ENCODE assay signal across 8 cellular contexts in genomic region chr12:71687172-71687571, GRCh38. TPM values are rescaled to one million over a fixed set of nuclear protein-coding genes. Genes with fewer than 3 reads are reported as not detected.
A peak's percentile ranks its signal among the peaks of the same experiment; 100 is the strongest.
DNase-seq lines count a peak whose midpoint lies in the region; ATAC-seq and TF ChIP-seq lines count a peak whose summit lies in the region.
"Not testable (repeated sequence)": the region's sequence is repeated elsewhere in the genome, so short reads cannot be mapped to it uniquely, and the experiment has no call there.

No MANE protein-coding gene starts in this region.

- not testable (repeated sequence) for H3K79me2 ChIP-seq in neural cell (replicated peaks; ENCODE audit: insufficient read depth, low read length)

- H3K4me3 Mint-ChIP-seq in HFFc6 (peak overlapping the region; percentile 89), endothelial cell (ENCODE audit: unreplicated experiment) (peak overlapping the region; percentile 37)
- H3K4me3 Mint-ChIP-seq in activated naive CD8-positive, alpha-beta T cell treated with anti-CD3 and anti-CD28 coated beads, Interleukin-2, amount 10 ng/mL, durations not matched to agents 7 days and 5 days: peak overlapping the region; percentile 98

- ATAC-seq in activated naive CD8-positive, alpha-beta T cell treated with anti-CD3 and anti-CD28 coated beads, Interleukin-2, amount 10 ng/mL, durations not matched to agents 7 days and 5 days (ENCODE audit: low read depth): not testable (repeated sequence)

- not testable (repeated sequence) for H3K27me3 Mint-ChIP-seq in HFFc6 (ENCODE audit: insufficient read depth); activated naive CD8-positive, alpha-beta T cell treated with anti-CD3 and anti-CD28 coated beads, Interleukin-2, amount 10 ng/mL, durations not matched to agents 7 days and 5 days; endothelial cell (ENCODE audit: unreplicated experiment)

- H3K4me2 ChIP-seq in neural cell (ENCODE audit: low read length): peak overlapping the region; percentile 90

- H3K9ac ChIP-seq in SK-N-MC (ENCODE audit: insufficient read length) (peak overlapping the region; percentile 89), neural cell (ENCODE audit: low read length) (peak overlapping the region; percentile 83)
- not testable (repeated sequence) for H3K9ac ChIP-seq in iPS-20b (ENCODE audit: low read depth, low read length); stomach smooth muscle (ENCODE audit: low read length in 2 of 2)

- not testable (repeated sequence) for TF ChIP-seq RAD21 in neural cell (conservative IDR thresholded peaks at IDR 0.05)

- H3K4me3 ChIP-seq in BE2C (ENCODE audit: low read depth, low read length): peak overlapping the region; percentile 84
- peak overlapping the region; percentile 99 for H3K4me3 ChIP-seq in SK-N-MC
- peak overlapping the region; percentile 86 for H3K4me3 ChIP-seq in iPS-20b (ENCODE audit: low read length)
- H3K4me3 ChIP-seq in neural cell (ENCODE audit: low read length): peak overlapping the region; percentile 90
- peak overlapping the region; percentile 83 to 88 for H3K4me3 ChIP-seq in stomach smooth muscle (ENCODE audit: low read length in 2 of 2)

- H3K4me1 Mint-ChIP-seq in HFFc6 (ENCODE audit: low read depth): peaks cover 24% of the 10 kb centered on the region
- H3K4me1 Mint-ChIP-seq in activated naive CD8-positive, alpha-beta T cell treated with anti-CD3 and anti-CD28 coated beads, Interleukin-2, amount 10 ng/mL, durations not matched to agents 7 days and 5 days: peaks cover 20% of the 10 kb centered on the region
- not testable (repeated sequence) for H3K4me1 Mint-ChIP-seq in endothelial cell (ENCODE audit: unreplicated experiment)

- not testable (repeated sequence) for TF ChIP-seq EP300 in neural cell (conservative IDR thresholded peaks at IDR 0.05; ENCODE audit: poor library complexity, severe bottlenecking)

- H3K9me2 ChIP-seq in neural cell (ENCODE audit: insufficient read depth, low read length): not testable (repeated sequence)

- H3K9me3 ChIP-seq in BE2C; SK-N-MC (ENCODE audit: low read depth, low read length); iPS-20b (ENCODE audit: insufficient read depth, low read depth, low read length); neural cell (ENCODE audit: low read length); stomach smooth muscle (ENCODE audit: control insufficient read depth in 2 of 2, low read length in 2 of 2): not testable (repeated sequence)

- H3F3A ChIP-seq in neural cell (ENCODE audit: insufficient read depth, low read length, poor library complexity, severe bottlenecking): not testable (repeated sequence)

- H3K27ac ChIP-seq in SK-N-MC; iPS-20b (ENCODE audit: low read length); neural cell (ENCODE audit: low read length); stomach smooth muscle (ENCODE audit: low read length): not testable (repeated sequence)

- not testable (repeated sequence) for H3K9me3 Mint-ChIP-seq in HFFc6; activated naive CD8-positive, alpha-beta T cell treated with anti-CD3 and anti-CD28 coated beads, Interleukin-2, amount 10 ng/mL, durations not matched to agents 7 days and 5 days; endothelial cell (ENCODE audit: unreplicated experiment)

- not testable (repeated sequence) for TF ChIP-seq CTCF in BE2C (IDR thresholded peaks at IDR 0.05; ENCODE audit: low read depth, low read length); HFFc6 (IDR thresholded peaks at IDR 0.05); endothelial cell (IDR thresholded peaks at IDR 0.05; ENCODE audit: unreplicated experiment); neural cell (IDR thresholded peaks at IDR 0.05; ENCODE audit: poor library complexity, severe bottlenecking)

- POLR2A ChIA-PET in activated naive CD8-positive, alpha-beta T cell treated with anti-CD3 and anti-CD28 coated beads, Interleukin-2, amount 10 ng/mL, durations not matched to agents 7 days and 5 days (lab: Charles Lee): interaction anchor here (1.7 to 5.5 kb wide), 3 partner anchors 21 to 67 kb away, joined by 11 to 127 read pairs (median 13); partner anchors contain the start of genes RAB21, THAP2 and ZFC3H1

- not testable (repeated sequence) for DNase-seq in BE2C; HFFc6; SK-N-MC (ENCODE audit: low read depth, low spot score); activated naive CD8-positive, alpha-beta T cell treated with anti-CD3 and anti-CD28 coated beads, Interleukin-2, amount 10 ng/mL, durations not matched to agents 7 days and 5 days; endothelial cell (ENCODE audit: low spot score)

- H3K36me3 ChIP-seq in BE2C; SK-N-MC (ENCODE audit: insufficient read depth, low read length); iPS-20b (ENCODE audit: insufficient read depth, low read depth, low read length); neural cell (ENCODE audit: insufficient read depth, low read length); stomach smooth muscle (ENCODE audit: control insufficient read depth in 2 of 2, insufficient read depth in 2 of 2, low read length in 2 of 2): not testable (repeated sequence)

- not testable (repeated sequence) for H3K27ac Mint-ChIP-seq in HFFc6; activated naive CD8-positive, alpha-beta T cell treated with anti-CD3 and anti-CD28 coated beads, Interleukin-2, amount 10 ng/mL, durations not matched to agents 7 days and 5 days; endothelial cell (ENCODE audit: unreplicated experiment)

- H2AFZ ChIP-seq in neural cell (ENCODE audit: low read depth, low read length): not testable (repeated sequence)

- H4K20me1 ChIP-seq in neural cell (ENCODE audit: insufficient read depth): not testable (repeated sequence)

- H3K27me3 ChIP-seq in BE2C; iPS-20b (ENCODE audit: insufficient read depth, low read length); neural cell (ENCODE audit: insufficient read depth, low read depth, low read length); stomach smooth muscle (ENCODE audit: control insufficient read depth in 1 of 2, insufficient read depth in 2 of 2, low read length in 2 of 2): not testable (repeated sequence)

- not testable (repeated sequence) for H3K36me3 Mint-ChIP-seq in HFFc6 (ENCODE audit: low read depth); activated naive CD8-positive, alpha-beta T cell treated with anti-CD3 and anti-CD28 coated beads, Interleukin-2, amount 10 ng/mL, durations not matched to agents 7 days and 5 days; endothelial cell (ENCODE audit: low read depth, unreplicated experiment)

- not testable (repeated sequence) for H3K4me1 ChIP-seq in BE2C; iPS-20b (ENCODE audit: insufficient read depth, low read length); stomach smooth muscle (ENCODE audit: control insufficient read depth, insufficient read depth, low read length)

RNA-seq across cellular contexts. Expression of gene TMEM19, which starts 1.3 kb away (rescaled TPM):
- polyA plus RNA-seq in BE2C (2012; ENCODE audit: insufficient read depth, insufficient read length, low read depth): 30.0 TPM
- total RNA-seq in HFFc6 (2021; fragmentation: NEBNext Ultra II Directional; extraction: Animal tissue kit (Norgen Biotek cat#: 25700)): 10 to 100 TPM; 24.0 to 41.6 (median 33.9) TPM
- 10 to 100 TPM; 17.0 to 18.5 TPM for total RNA-seq in activated naive CD8-positive, alpha-beta T cell treated with anti-CD3 and anti-CD28 coated beads, Interleukin-2, amount 10 ng/mL, durations not matched to agents 7 days and 5 days
- 22.0 TPM for total RNA-seq in endothelial cell (ENCODE audit: unreplicated experiment)
- polyA plus RNA-seq in neural cell: 18.4 and 24.2 TPM in 2 replicates
- 46.9 and 48.9 TPM in 2 replicates for polyA minus RNA-seq in neural cell

RNA-seq across cellular contexts. Expression of gene THAP2, which starts 23.1 kb away (rescaled TPM):
- polyA plus RNA-seq in BE2C (2012; ENCODE audit: insufficient read depth, insufficient read length, low read depth): 3.7 TPM
- total RNA-seq in HFFc6 (2021; fragmentation: NEBNext Ultra II Directional; extraction: Animal tissue kit (Norgen Biotek cat#: 25700)): 1 to 10 TPM; 3.8 to 5.1 (median 4.4) TPM
- total RNA-seq in activated naive CD8-positive, alpha-beta T cell treated with anti-CD3 and anti-CD28 coated beads, Interleukin-2, amount 10 ng/mL, durations not matched to agents 7 days and 5 days: 1 to 10 TPM; 5.7 to 8.4 TPM
- 4.2 TPM for total RNA-seq in endothelial cell (ENCODE audit: unreplicated experiment)
- 15.5 and 15.8 TPM in 2 replicates for polyA plus RNA-seq in neural cell
- 34.3 and 35.8 TPM in 2 replicates for polyA minus RNA-seq in neural cell

RNA-seq across cellular contexts. Expression of gene ZFC3H1, which starts 23.5 kb away (rescaled TPM):
- 11.1 TPM for polyA plus RNA-seq in BE2C (2012; ENCODE audit: insufficient read depth, insufficient read length, low read depth)
- total RNA-seq in HFFc6 (2021; fragmentation: NEBNext Ultra II Directional; extraction: Animal tissue kit (Norgen Biotek cat#: 25700)): 10 to 100 TPM; 23.4 to 32.5 (median 30.5) TPM
- 10 to 100 TPM; 70.2 to 78.3 TPM for total RNA-seq in activated naive CD8-positive, alpha-beta T cell treated with anti-CD3 and anti-CD28 coated beads, Interleukin-2, amount 10 ng/mL, durations not matched to agents 7 days and 5 days
- total RNA-seq in endothelial cell (ENCODE audit: unreplicated experiment): 42.8 TPM
- polyA plus RNA-seq in neural cell: 45.5 and 70.2 TPM in 2 replicates
- 61.8 and 77.2 TPM in 2 replicates for polyA minus RNA-seq in neural cell

Comparison
In these comparisons a context has a peak if more than half of its experiments do, and no peak if none do; other contexts are left out.
1. H3K4me3 Mint-ChIP-seq: peak in every context shown above with its lines; median percentile 98 in activated naive CD8-positive, alpha-beta T cell treated with anti-CD3 and anti-CD28 coated beads, Interleukin-2, amount 10 ng/mL, durations not matched to agents 7 days and 5 days; 89 in HFFc6; 37 in endothelial cell.